Comparison of ENCODE assay signal across 1 cellular context in genomic region chr20:49448917-49449316, GRCh38.
A peak's percentile ranks its signal among the peaks of the same experiment; 100 is the strongest.
TF ChIP-seq lines count a peak whose summit lies in the region.

No MANE protein-coding gene starts in this region.

TF ChIP-seq in H1, 55 proteins besides CTCF, POLR2A, EP300 and RAD21 (continued from another document):
- TF ChIP-seq USF2 (IDR thresholded peaks at IDR 0.05; ENCODE audit: low read length) = peak; percentile 81
- 0 out of 2 replicates have a peak, but pooled peaks have one; percentile 13 for TF ChIP-seq SP1 (IDR thresholded peaks at IDR 0.05; ENCODE audit: low read depth, low read length)
- no peak for TF ChIP-seq RNF2 (IDR thresholded peaks at IDR 0.05; ENCODE audit: borderline replicate concordance, low read depth, low read length, missing control alignments, poor library complexity, severe bottlenecking)
- TF ChIP-seq TCF12 (IDR thresholded peaks at IDR 0.05; ENCODE audit: low read depth, low read length) = no peak
- no peak for TF ChIP-seq CBX5 (IDR thresholded peaks at IDR 0.05; ENCODE audit: low read depth, low read length)
- peak; percentile 87 for TF ChIP-seq MAX (IDR thresholded peaks at IDR 0.05)
- peak; percentile 74 for TF ChIP-seq E2F6 (IDR thresholded peaks at IDR 0.05)
